In the genomic region with DNA sequence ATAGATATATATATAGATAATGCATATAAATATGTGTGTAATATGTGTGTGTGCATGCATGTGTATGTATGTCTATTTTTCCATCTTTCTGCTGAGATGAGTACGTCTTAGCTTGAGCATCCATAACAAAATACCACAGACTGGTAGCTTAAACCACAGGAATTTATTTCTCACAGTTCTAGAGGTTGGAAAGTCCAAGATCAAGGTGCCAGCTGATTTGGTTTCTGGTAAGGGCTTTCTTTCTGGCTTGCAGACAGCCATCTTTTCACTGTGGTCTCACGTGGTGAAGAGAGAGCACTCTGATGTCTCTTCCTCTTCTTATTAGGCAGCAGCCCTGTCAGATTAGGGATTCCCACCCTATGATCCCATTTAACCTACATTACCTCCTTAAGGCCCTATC, we compare ENCODE assay signal across 21 cellular contexts. TPM values are rescaled to one million over a fixed set of nuclear protein-coding genes. Genes with fewer than 3 reads are reported as not detected.
DNase-seq lines count a peak whose midpoint lies in the region; ATAC-seq, FAIRE-seq and TF ChIP-seq lines count a peak whose summit lies in the region.
"Had no signal": no experiment of that assay in that cellular context is flagged by ENCODE, and none has a peak within 500 bp of the region (broad histone marks: within the 10 kb centered on the region; RNA-seq: fewer than 3 reads in every experiment).

No MANE protein-coding gene starts in this region.

- DNase-seq in NCI-H82 (lab: John Stamatoyannopoulos, UW) = peak; percentile 3
- no peak for DNase-seq in NCI-H82 treated with DMSO at 0.1 percent for 48 hours (lab: John Stamatoyannopoulos, UW; ENCODE audit: unreplicated experiment)
- DNase-seq in HT1080 (ENCODE audit: low read depth) = peak; percentile 54
- DNase-seq in SJCRH30 = peak; percentile 11 to 27
- DNase-seq in glomerular visceral epithelial cell (ENCODE audit: extremely low spot score) = peak; percentile 30
- no peak for DNase-seq in HepG2 (ENCODE audit: low spot score)
- DNase-seq in NCI-H1417 treated with DMSO at 0.1 percent for 48 hours (lab: John Stamatoyannopoulos, UW) = no peak
- DNase-seq: DMS79; GDM1; KG1; NCI-H1436; NCI-H1930; NCI-H69; NK-92 treated with Interleukin-12 subunit alpha and Interleukin-12 subunit beta, amount 100 ng/mL, for 24 hours; RPMI8226; SIG-M5 had no signal

- H3K9ac ChIP-seq in HepG2 (ENCODE audit: insufficient read depth, low read depth, low read length) = no peak overlapping the region

- H3K27ac ChIP-seq in SJCRH30 = no peak overlapping the region
- no peak overlapping the region for H3K27ac ChIP-seq in HepG2 (ENCODE audit: extremely low read length, insufficient read depth, low read length)
- H3K27ac ChIP-seq: 22Rv1 had no signal

- no peak for TF ChIP-seq EP300 in HepG2 (IDR thresholded peaks at IDR 0.05; ENCODE audit: low read depth in 2 of 2, low read length in 2 of 2)
- no peak for TF ChIP-seq EP300 in HepG2 (CRISPR knock-in tag; IDR thresholded peaks at IDR 0.05; ENCODE audit: borderline replicate concordance)

- H3K4me3 ChIP-seq in SJCRH30 = no peak overlapping the region
- no peak overlapping the region for H3K4me3 ChIP-seq in HepG2 (replicated peaks in 1 of 3; ENCODE audit: insufficient read depth in 1 of 3, low read depth in 2 of 3, low read length in 3 of 3)
- H3K4me3 ChIP-seq: HAP-1 had no signal

- WGBS in HepG2 (ENCODE audit: low lambda C conversion rate) = 48% methylated on average over 2 of the region's 2 CpGs

- no TSS peak for BruUV-seq in HepG2 (replicated peaks; lab: Mats Ljungman, UMichigan)

- intact Hi-C loops in HepG2 (cut with micrococcal nuclease; ENCODE audit: unreplicated experiment) = no loop called here

- ATAC-seq in HG02588 (IDR thresholded peaks at IDR 0.05; ENCODE audit: unreplicated experiment) = no peak
- ATAC-seq in HepG2 = no peak

- no peak for FAIRE-seq in HepG2 (lab: Jason Lieb, UNC)

- CTCF ChIA-PET in HepG2 (lab: Yijun Ruan, JAX; ENCODE audit: low intra/inter-chr PET ratio, low total read pairs) = no interaction called here

- no peak overlapping the region for H3K4me2 ChIP-seq in HepG2 (ENCODE audit: low read depth, low read length)

- no peak overlapping the region for H2AFZ ChIP-seq in HepG2 (ENCODE audit: low read length)

- no peak for TF ChIP-seq RAD21 in HepG2 (CRISPR knock-in tag; IDR thresholded peaks at IDR 0.05)

- TF ChIP-seq POLR2A in HepG2 (IDR thresholded peaks at IDR 0.05; ENCODE audit: insufficient read depth in 1 of 2, low read depth in 2 of 2, low read length in 2 of 2) = no peak

- in situ Hi-C loops in HepG2 (cut with HindIII; ENCODE audit: extremely low pct_ligation_motif_present, low pct_unique_long_range_greater_than_20kb) = no loop called here

- no peaks in the 10 kb centered on the region for H3K4me1 ChIP-seq in SJCRH30
- H3K4me1 ChIP-seq in HepG2 (ENCODE audit: insufficient read depth, low read length) = no peaks in the 10 kb centered on the region
- H3K4me1 ChIP-seq: HAP-1 had no signal

- no peak for TF ChIP-seq CTCF in HepG2 (CRISPR knock-in tag; IDR thresholded peaks at IDR 0.05)

- no peaks in the 10 kb centered on the region for H3K79me2 ChIP-seq in HepG2 (ENCODE audit: insufficient read depth, low read length)

- no peaks in the 10 kb centered on the region for H3K36me3 ChIP-seq in SJCRH30
- no peaks in the 10 kb centered on the region for H3K36me3 ChIP-seq in HepG2 (replicated peaks in 1 of 2; ENCODE audit: control insufficient read depth in 1 of 2, insufficient read depth in 2 of 2, low read length in 2 of 2)
- H3K36me3 ChIP-seq: HAP-1 had no signal

- no peaks in the 10 kb centered on the region for H4K20me1 ChIP-seq in HepG2 (ENCODE audit: insufficient read depth, low read length)

- H3K9me3 ChIP-seq in SJCRH30 (replicated peaks) = no peaks in the 10 kb centered on the region
- H3K9me3 ChIP-seq in HepG2 (ENCODE audit: low read length) = no peaks in the 10 kb centered on the region
- H3K9me3 ChIP-seq: HAP-1 had no signal

- POLR2A ChIA-PET in HepG2 (lab: Yijun Ruan, JAX) = no interaction called here

- H3K27me3 ChIP-seq in SJCRH30 = no peaks in the 10 kb centered on the region
- H3K27me3 ChIP-seq in HepG2 (ENCODE audit: control insufficient read depth in 1 of 2, insufficient read depth in 2 of 2, low read length in 2 of 2) = no peaks in the 10 kb centered on the region

TF ChIP-seq in HepG2, 621 proteins besides CTCF, POLR2A, EP300 and RAD21:
- TF ChIP-seq NCOR1 (IDR thresholded peaks at IDR 0.05; ENCODE audit: borderline replicate concordance, low read length) = no peak

RNA-seq across cellular contexts. Expression of gene ACSM4, which starts 47.3 kb away (rescaled TPM):
- total RNA-seq in HT1080 (2014; rRNA removed; shearing (Covaris generic)) = not detected in 2 replicates
- not detected in 2 replicates for polyA plus RNA-seq in HT1080 (2015; cell fraction: cytosol; rRNA removed)
- not detected in 2 replicates for polyA plus RNA-seq in HT1080 (2015; cell fraction: nucleus; rRNA removed)
- total RNA-seq in SJCRH30 (2014; rRNA removed; shearing (Covaris generic)) = not detected in 2 replicates
- total RNA-seq in HepG2 (2016; rRNA removed; fragmentation: Illumina TruSeq; extraction: Trizol) = not detected in 2 replicates
- not detected in 2 replicates for total RNA-seq in HepG2 (2016; cell fraction: cytosol; rRNA removed; fragmentation: Illumina TruSeq; extraction: Trizol; ENCODE audit: low read depth)
- not detected in 2 replicates for total RNA-seq in HepG2 (2016; cell fraction: insoluble cytoplasmic fraction; rRNA removed; fragmentation: Illumina TruSeq; extraction: Trizol)
- not detected in 2 replicates for total RNA-seq in HepG2 (2016; cell fraction: membrane; rRNA removed; fragmentation: Illumina TruSeq; extraction: Trizol)
- total RNA-seq in HepG2 (2016; cell fraction: nucleus; rRNA removed; fragmentation: Illumina TruSeq; extraction: Trizol) = not detected in 2 replicates
- not detected in 2 replicates for polyA plus RNA-seq in HepG2 (2011; rRNA removed)
- polyA plus RNA-seq in HepG2 (2011; cell fraction: cytosol; rRNA removed) = not detected in 2 replicates
- polyA plus RNA-seq in HepG2 (2011; cell fraction: nucleus; rRNA removed) = not detected in 2 replicates
- not detected in 2 replicates for polyA plus RNA-seq in HepG2 (2012)
- polyA plus RNA-seq in HepG2 (2016; cell fraction: cytosol; fragmentation: Illumina TruSeq; extraction: Trizol; ENCODE audit: low read depth) = not detected in 2 replicates
- polyA plus RNA-seq in HepG2 (2016; cell fraction: insoluble cytoplasmic fraction; fragmentation: Illumina TruSeq; extraction: Trizol; ENCODE audit: low read depth) = not detected in 2 replicates
- not detected in 2 replicates for polyA plus RNA-seq in HepG2 (2016; cell fraction: membrane; fragmentation: Illumina TruSeq; extraction: Trizol; ENCODE audit: low read depth)
- not detected in 2 replicates for polyA plus RNA-seq in HepG2 (2016; cell fraction: nucleus; fragmentation: Illumina TruSeq; extraction: Trizol; ENCODE audit: insufficient read depth, low read depth)
- not detected in 2 replicates for polyA minus RNA-seq in HepG2 (2011; rRNA and poly(A)+ RNA removed; ENCODE audit: low replicate concordance)
- polyA minus RNA-seq in HepG2 (2011; cell fraction: cytosol; rRNA and poly(A)+ RNA removed) = not detected in 2 replicates
- not detected in 2 replicates for polyA minus RNA-seq in HepG2 (2011; cell fraction: nucleus; rRNA and poly(A)+ RNA removed)
- polyA plus RNA-seq: AG04450, CD14-positive monocyte had no signal

Comparison
In these comparisons a context has a peak if more than half of its experiments do, and no peak if none do; other contexts are left out.
1. DNase-seq: peak in NCI-H82 (single experiment), HT1080 (single experiment), SJCRH30 (2 of 2) and glomerular visceral epithelial cell (single experiment); none in NCI-H82 treated with DMSO at 0.1 percent for 48 hours (single experiment), HepG2 (single experiment) and NCI-H1417 treated with DMSO at 0.1 percent for 48 hours (single experiment).